In genomic region chr10:132021504-132022143, GRCh38 we compare ENCODE assay signal across 1 cellular context.
TF ChIP-seq lines count a peak whose summit lies in the region.

No MANE protein-coding gene starts in this region.

TF ChIP-seq in HepG2, 621 proteins besides CTCF, POLR2A, EP300 and RAD21:
- TF ChIP-seq MNT (IDR thresholded peaks at IDR 0.05): no peak
- peak; percentile 66 for TF ChIP-seq BHLHE40 (IDR thresholded peaks at IDR 0.05; ENCODE audit: low read length)
- no peak for TF ChIP-seq ZNF407 (CRISPR knock-in tag; IDR thresholded peaks at IDR 0.05; ENCODE audit: not compliant biosample characterization)
